26 cellular contexts compared by ENCODE assay signal in the genomic region with DNA sequence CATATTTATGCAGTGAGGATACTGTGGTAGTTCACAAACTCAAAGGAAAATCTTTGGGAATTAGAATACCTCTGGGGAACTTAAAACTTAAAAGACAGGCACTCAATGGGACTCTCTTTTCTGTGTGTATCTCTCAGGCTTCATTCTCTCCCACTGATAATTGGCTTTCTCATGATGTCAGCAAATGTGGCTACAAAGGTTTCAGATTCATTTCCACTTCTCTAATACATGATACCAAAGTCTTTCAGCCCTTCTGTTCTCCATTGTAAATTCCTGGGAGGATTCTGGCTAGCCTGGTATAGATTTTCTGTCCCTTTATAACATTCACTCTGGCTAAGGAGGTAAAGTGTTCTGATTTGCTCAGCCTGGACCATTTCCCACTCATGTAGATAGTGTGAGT.
"Had no signal": no experiment of that assay in that cellular context is flagged by ENCODE, and none has a peak within 500 bp of the region (broad histone marks: within the 10 kb centered on the region; RNA-seq: fewer than 3 reads in every experiment).

No MANE protein-coding gene starts in this region.

- H3K36me3 Mint-ChIP-seq: stimulated activated naive B cell treated with anti-CD40 and anti-IgM and Interleukin-4, amounts not matched to agents 10 μg/mL and 1 μg/mL and 100 μg/mL, for 72 hours; WTC11 had no signal

- H3K4me2 ChIP-seq: hepatocyte had no signal

- DNase-seq: activated CD4-positive, alpha-beta memory T cell treated with anti-CD3 and anti-CD28 coated beads, Interleukin-2, amount 10 ng/mL, durations not matched to agents 7 days and 5 days; activated CD4-positive, alpha-beta T cell treated with anti-CD3 and anti-CD28 coated beads for 1 hour; activated CD4-positive, alpha-beta T cell treated with anti-CD3 and anti-CD28 coated beads, Interleukin-2, amount 10 ng/mL, durations not matched to agents 7 days and 5 days; activated CD8-positive, alpha-beta memory T cell treated with anti-CD3 and anti-CD28 coated beads, Interleukin-2, amount 50 U/mL, for 48 hours; activated gamma-delta T cell treated with Interleukin-2 at 50 U/mL for 16 hours; activated naive CD4-positive, alpha-beta T cell treated with anti-CD3 and anti-CD28 coated beads, Interleukin-2, amount 50 U/mL, for 16 hours; activated T-cell treated with anti-CD3 and anti-CD28 coated beads, Interleukin-2, amount 50 U/mL, for 24 hours; amniotic stem cell; brain microvascular endothelial cell; cortex of kidney; effector memory CD8-positive, alpha-beta T cell; islet precursor cell; left cardiac atrium; mammary epithelial cell; nucleus accumbens; pancreas; stimulated activated CD4-positive, alpha-beta T cell treated with anti-CD3 and anti-CD28 coated beads, Interleukin-15, amount 100 ng/mL, for 24 hours; stimulated activated CD4-positive, alpha-beta T cell treated with anti-CD3 and anti-CD28 coated beads, Interleukin-2, amount 100 ng/mL, for 24 hours; stimulated activated naive B cell treated with anti-CD40 and anti-IgM and Interleukin-4, amounts not matched to agents 10 μg/mL and 1 μg/mL and 100 μg/mL, for 72 hours; tibial artery had no signal

- H3K36me3 ChIP-seq: brain microvascular endothelial cell, gastroesophageal sphincter, pancreas, prostate gland, suprapubic skin, tibial artery had no signal

- H3K27ac ChIP-seq: brain microvascular endothelial cell, gastroesophageal sphincter, hepatocyte, pancreas, prostate gland, suprapubic skin, tibial artery had no signal

- H3K27me3 ChIP-seq: brain microvascular endothelial cell, hepatocyte, pancreas, suprapubic skin, tibial artery had no signal

- H2AFZ ChIP-seq: hepatocyte had no signal

- H3K4me3 ChIP-seq: gastroesophageal sphincter, hepatocyte, pancreas, prostate gland, suprapubic skin, tibial artery had no signal

- H3K27ac Mint-ChIP-seq: activated CD4-positive, alpha-beta memory T cell treated with anti-CD3 and anti-CD28 coated beads, Interleukin-2, amount 10 ng/mL, durations not matched to agents 7 days and 5 days; activated CD4-positive, alpha-beta T cell treated with anti-CD3 and anti-CD28 coated beads, Interleukin-2, amount 10 ng/mL, durations not matched to agents 7 days and 5 days; activated T-cell treated with anti-CD3 and anti-CD28 coated beads, Interleukin-2, amount 50 U/mL, for 24 hours; effector memory CD8-positive, alpha-beta T cell; nephron; stimulated activated naive B cell treated with anti-CD40 and anti-IgM and Interleukin-4, amounts not matched to agents 10 μg/mL and 1 μg/mL and 100 μg/mL, for 72 hours; WTC11 had no signal

- H3K4me1 Mint-ChIP-seq: activated CD4-positive, alpha-beta memory T cell treated with anti-CD3 and anti-CD28 coated beads, Interleukin-2, amount 10 ng/mL, durations not matched to agents 7 days and 5 days; activated CD4-positive, alpha-beta T cell treated with anti-CD3 and anti-CD28 coated beads, Interleukin-2, amount 10 ng/mL, durations not matched to agents 7 days and 5 days; nephron; stimulated activated naive B cell treated with anti-CD40 and anti-IgM and Interleukin-4, amounts not matched to agents 10 μg/mL and 1 μg/mL and 100 μg/mL, for 72 hours; WTC11 had no signal

- H3K4me3 Mint-ChIP-seq: activated CD4-positive, alpha-beta memory T cell treated with anti-CD3 and anti-CD28 coated beads, Interleukin-2, amount 10 ng/mL, durations not matched to agents 7 days and 5 days; activated CD4-positive, alpha-beta T cell treated with anti-CD3 and anti-CD28 coated beads, Interleukin-2, amount 10 ng/mL, durations not matched to agents 7 days and 5 days; activated T-cell treated with anti-CD3 and anti-CD28 coated beads, Interleukin-2, amount 50 U/mL, for 24 hours; effector memory CD8-positive, alpha-beta T cell; nephron; stimulated activated naive B cell treated with anti-CD40 and anti-IgM and Interleukin-4, amounts not matched to agents 10 μg/mL and 1 μg/mL and 100 μg/mL, for 72 hours; WTC11 had no signal

- ATAC-seq: effector memory CD8-positive, alpha-beta T cell; gastroesophageal sphincter; left cardiac atrium; pancreas; stimulated activated naive B cell treated with anti-CD40 and anti-IgM and Interleukin-4, amounts not matched to agents 10 μg/mL and 1 μg/mL and 100 μg/mL, for 72 hours; WTC11 had no signal

- H3K27me3 Mint-ChIP-seq: activated CD4-positive, alpha-beta memory T cell treated with anti-CD3 and anti-CD28 coated beads, Interleukin-2, amount 10 ng/mL, durations not matched to agents 7 days and 5 days; activated CD4-positive, alpha-beta T cell treated with anti-CD3 and anti-CD28 coated beads, Interleukin-2, amount 10 ng/mL, durations not matched to agents 7 days and 5 days; activated T-cell treated with anti-CD3 and anti-CD28 coated beads, Interleukin-2, amount 50 U/mL, for 24 hours; effector memory CD8-positive, alpha-beta T cell; stimulated activated naive B cell treated with anti-CD40 and anti-IgM and Interleukin-4, amounts not matched to agents 10 μg/mL and 1 μg/mL and 100 μg/mL, for 72 hours had no signal

- H3K79me2 ChIP-seq: hepatocyte had no signal

- H3K9me3 Mint-ChIP-seq: nephron had no signal

- H3K9me3 ChIP-seq: gastroesophageal sphincter, pancreas, prostate gland, suprapubic skin, tibial artery had no signal

- H3K4me1 ChIP-seq: gastroesophageal sphincter, pancreas, prostate gland, suprapubic skin, tibial artery had no signal
